In genomic region chr22:21721195-21721852, GRCh38 we compare ENCODE assay signal across 2 cellular contexts.
TF ChIP-seq lines count a peak whose summit lies in the region.
"Not testable (repeated sequence)": the region's sequence is repeated elsewhere in the genome, so short reads cannot be mapped to it uniquely, and the experiment has no call there.

No MANE protein-coding gene starts in this region.

TF ChIP-seq in K562, 482 proteins besides CTCF, POLR2A, EP300 and RAD21:
- TF ChIP-seq NR4A1 (CRISPR knock-in tag; IDR thresholded peaks at IDR 0.05) (0 out of 2 replicates have a peak, but pooled peaks have one; percentile 4), FOXJ3 (CRISPR knock-in tag; IDR thresholded peaks at IDR 0.05) (0 out of 2 replicates have a peak, but pooled peaks have one; percentile 17), USF1 (CRISPR knock-in tag; IDR thresholded peaks at IDR 0.05) (0 out of 2 replicates have a peak, but pooled peaks have one; percentile 13), GABPB1 (CRISPR knock-in tag; IDR thresholded peaks at IDR 0.05) (0 out of 2 replicates have a peak, but pooled peaks have one; percentile 17)
- not testable (repeated sequence) for TF ChIP-seq NR4A1 (tag; IDR thresholded peaks at IDR 0.05)
TF ChIP-seq in K562: peak in this region for 4; not testable (repeated sequence) for 478.

TF ChIP-seq in HepG2, 621 proteins besides CTCF, POLR2A, EP300 and RAD21:
- 0 out of 2 replicates have a peak, but pooled peaks have one; percentile 6 for TF ChIP-seq NFE2L2 (IDR thresholded peaks at IDR 0.05; ENCODE audit: low read length)
